ENCODE assay signal across 9 cellular contexts in genomic region chr3:58532794-58533220, GRCh38. TPM values are rescaled to one million over a fixed set of nuclear protein-coding genes. Genes with fewer than 3 reads are reported as not detected.
DNase-seq lines count a peak whose midpoint lies in the region; ATAC-seq and TF ChIP-seq lines count a peak whose summit lies in the region.
"Had no signal": no experiment of that assay in that cellular context is flagged by ENCODE, and none has a peak within 500 bp of the region (broad histone marks: within the 10 kb centered on the region; RNA-seq: fewer than 3 reads in every experiment).

No MANE protein-coding gene starts in this region.

- intact Hi-C loops in activated T-helper 1 cell treated with anti-CD3 and anti-CD28 coated beads, Interleukin-12 subunit alpha, Interleukin-12 subunit beta, Interleukin-2, Interleukin-4 antibody, amounts not matched to agents 30 ng/mL and 10 ng/mL and 1 ng/mL, durations not matched to agents 14 hours and 24 hours and 36 hours (cut with micrococcal nuclease), result loop anchor here (1.0 kb wide), 8 partner anchors 41 to 346 kb away; partner anchors contain the start of genes ABHD6, HTD2, KCTD6 and PDHB

- peaks cover 7 to 29% of the 10 kb centered on the region in 2 donors for H3K4me1 ChIP-seq in thoracic aorta (ENCODE audit: control insufficient read depth in 1 of 2, low read depth in 2 of 2)

- peak; percentile 90 for ATAC-seq in GM19452 (IDR thresholded peaks at IDR 0.05; ENCODE audit: unreplicated experiment)
- ATAC-seq in HG03469 (IDR thresholded peaks at IDR 0.05; ENCODE audit: unreplicated experiment), result peak; percentile 77
- no peak for ATAC-seq in thoracic aorta (ENCODE audit: insufficient number of reproducible peaks, low FRiP score, low read depth)

- no peak overlapping the region for H3K4me3 Mint-ChIP-seq in activated T-helper 1 cell treated with anti-CD3 and anti-CD28 coated beads, Interleukin-12 subunit alpha, Interleukin-12 subunit beta, Interleukin-2, Interleukin-4 antibody, amounts not matched to agents 30 ng/mL and 10 ng/mL and 1 ng/mL, durations not matched to agents 14 hours and 24 hours and 36 hours

- DNase-seq in Caki2 (ENCODE audit: low read depth) (peak; percentile 66), RKO (ENCODE audit: low spot score) (peak; percentile 64), fibroblast of the conjunctiva (ENCODE audit: low read depth) (peak; percentile 51), occipital lobe (lab: John Stamatoyannopoulos, UW) (peak; percentile 51), thoracic aorta (ENCODE audit: low spot score) (no peak)
- DNase-seq in activated T-helper 1 cell treated with anti-CD3 and anti-CD28 coated beads, Interleukin-12 subunit alpha, Interleukin-12 subunit beta, Interleukin-2, Interleukin-4 antibody, amounts not matched to agents 30 ng/mL and 10 ng/mL and 1 ng/mL, durations not matched to agents 14 hours and 24 hours and 36 hours (ENCODE audit: low spot score), result peak; percentile 75

- in situ Hi-C loops in Caki2 (cut with HindIII; ENCODE audit: low pct_unique_long_range_greater_than_20kb, low sequenced_read_pairs), result no loop called here

- no peaks in the 10 kb centered on the region for H3K36me3 Mint-ChIP-seq in activated T-helper 1 cell treated with anti-CD3 and anti-CD28 coated beads, Interleukin-12 subunit alpha, Interleukin-12 subunit beta, Interleukin-2, Interleukin-4 antibody, amounts not matched to agents 30 ng/mL and 10 ng/mL and 1 ng/mL, durations not matched to agents 14 hours and 24 hours and 36 hours (ENCODE audit: low read depth)

- H3K27me3 Mint-ChIP-seq in activated T-helper 1 cell treated with anti-CD3 and anti-CD28 coated beads, Interleukin-12 subunit alpha, Interleukin-12 subunit beta, Interleukin-2, Interleukin-4 antibody, amounts not matched to agents 30 ng/mL and 10 ng/mL and 1 ng/mL, durations not matched to agents 14 hours and 24 hours and 36 hours (ENCODE audit: insufficient read depth), result peaks cover 15% of the 10 kb centered on the region

- peaks cover 8% of the 10 kb centered on the region for H3K36me3 ChIP-seq in thoracic aorta

- H3K27ac Mint-ChIP-seq in activated T-helper 1 cell treated with anti-CD3 and anti-CD28 coated beads, Interleukin-12 subunit alpha, Interleukin-12 subunit beta, Interleukin-2, Interleukin-4 antibody, amounts not matched to agents 30 ng/mL and 10 ng/mL and 1 ng/mL, durations not matched to agents 14 hours and 24 hours and 36 hours, result peak overlapping the region; percentile 8

- no peaks in the 10 kb centered on the region for H3K27me3 ChIP-seq in thoracic aorta (replicated peaks; ENCODE audit: insufficient read depth)

- H3K4me3 ChIP-seq in thoracic aorta, result no peak overlapping the region

- H3K27ac ChIP-seq in thoracic aorta, result no peak overlapping the region
- H3K27ac ChIP-seq: epithelial cell of prostate had no signal

- TF ChIP-seq CTCF in thoracic aorta (IDR thresholded peaks at IDR 0.05), result peak; percentile 87

- H3K9me3 Mint-ChIP-seq in activated T-helper 1 cell treated with anti-CD3 and anti-CD28 coated beads, Interleukin-12 subunit alpha, Interleukin-12 subunit beta, Interleukin-2, Interleukin-4 antibody, amounts not matched to agents 30 ng/mL and 10 ng/mL and 1 ng/mL, durations not matched to agents 14 hours and 24 hours and 36 hours, result no peaks in the 10 kb centered on the region

- peaks cover 13% of the 10 kb centered on the region for H3K4me1 Mint-ChIP-seq in activated T-helper 1 cell treated with anti-CD3 and anti-CD28 coated beads, Interleukin-12 subunit alpha, Interleukin-12 subunit beta, Interleukin-2, Interleukin-4 antibody, amounts not matched to agents 30 ng/mL and 10 ng/mL and 1 ng/mL, durations not matched to agents 14 hours and 24 hours and 36 hours (ENCODE audit: low read depth)

- no peaks in the 10 kb centered on the region for H3K9me3 ChIP-seq in thoracic aorta

RNA-seq across cellular contexts. Expression of gene ACOX2, which starts 4.2 kb away (rescaled TPM):
- total RNA-seq in Caki2 (2014; rRNA removed; shearing (Covaris generic); ENCODE audit: low replicate concordance), result 2.0 TPM in 1 of 2 replicates, not detected in the other
- total RNA-seq in activated T-helper 1 cell treated with anti-CD3 and anti-CD28 coated beads, Interleukin-12 subunit alpha, Interleukin-12 subunit beta, Interleukin-2, Interleukin-4 antibody, amounts not matched to agents 30 ng/mL and 10 ng/mL and 1 ng/mL, durations not matched to agents 14 hours and 24 hours and 36 hours, result not detected in 2 replicates
- total RNA-seq in occipital lobe (0.78 TPM), thoracic aorta (10 to 100 TPM; 20.8 to 22.2 TPM)

RNA-seq across cellular contexts. Expression of gene KCTD6, which starts 40.9 kb away (rescaled TPM):
- 2.7 and 3.5 TPM in 2 replicates for total RNA-seq in Caki2 (2014; rRNA removed; shearing (Covaris generic); ENCODE audit: low replicate concordance)
- 7.0 and 8.9 TPM in 2 replicates for total RNA-seq in activated T-helper 1 cell treated with anti-CD3 and anti-CD28 coated beads, Interleukin-12 subunit alpha, Interleukin-12 subunit beta, Interleukin-2, Interleukin-4 antibody, amounts not matched to agents 30 ng/mL and 10 ng/mL and 1 ng/mL, durations not matched to agents 14 hours and 24 hours and 36 hours
- total RNA-seq in occipital lobe, result 31.7 TPM
- total RNA-seq in thoracic aorta, result 10 to 100 TPM; 14.5 to 28.6 TPM

RNA-seq across cellular contexts. Expression of gene FAM107A, which starts 44.4 kb away (rescaled TPM):
- total RNA-seq in Caki2 (2014; rRNA removed; shearing (Covaris generic); ENCODE audit: low replicate concordance), result not detected in 2 replicates
- total RNA-seq in activated T-helper 1 cell treated with anti-CD3 and anti-CD28 coated beads, Interleukin-12 subunit alpha, Interleukin-12 subunit beta, Interleukin-2, Interleukin-4 antibody, amounts not matched to agents 30 ng/mL and 10 ng/mL and 1 ng/mL, durations not matched to agents 14 hours and 24 hours and 36 hours, result not detected in 2 replicates
- total RNA-seq in occipital lobe, result 24.8 TPM
- 10 to 100 TPM; 25.3 to 63.6 TPM for total RNA-seq in thoracic aorta

Comparison
In these comparisons a context has a peak if more than half of its experiments do, and no peak if none do; other contexts are left out.
1. RNA of gene FAM107A, which starts 44.4 kb away (total RNA-seq): 25.3 to 63.6 TPM in thoracic aorta and 24.8 TPM in occipital lobe (single experiment); not detected in Caki2 and not detected in activated T-helper 1 cell treated with anti-CD3 and anti-CD28 coated beads, Interleukin-12 subunit alpha, Interleukin-12 subunit beta, Interleukin-2, Interleukin-4 antibody, amounts not matched to agents 30 ng/mL and 10 ng/mL and 1 ng/mL, durations not matched to agents 14 hours and 24 hours and 36 hours; every median in the first group is over 10 times any median in the second.